Comparison of ENCODE assay signal across 8 cellular contexts in the genomic region with DNA sequence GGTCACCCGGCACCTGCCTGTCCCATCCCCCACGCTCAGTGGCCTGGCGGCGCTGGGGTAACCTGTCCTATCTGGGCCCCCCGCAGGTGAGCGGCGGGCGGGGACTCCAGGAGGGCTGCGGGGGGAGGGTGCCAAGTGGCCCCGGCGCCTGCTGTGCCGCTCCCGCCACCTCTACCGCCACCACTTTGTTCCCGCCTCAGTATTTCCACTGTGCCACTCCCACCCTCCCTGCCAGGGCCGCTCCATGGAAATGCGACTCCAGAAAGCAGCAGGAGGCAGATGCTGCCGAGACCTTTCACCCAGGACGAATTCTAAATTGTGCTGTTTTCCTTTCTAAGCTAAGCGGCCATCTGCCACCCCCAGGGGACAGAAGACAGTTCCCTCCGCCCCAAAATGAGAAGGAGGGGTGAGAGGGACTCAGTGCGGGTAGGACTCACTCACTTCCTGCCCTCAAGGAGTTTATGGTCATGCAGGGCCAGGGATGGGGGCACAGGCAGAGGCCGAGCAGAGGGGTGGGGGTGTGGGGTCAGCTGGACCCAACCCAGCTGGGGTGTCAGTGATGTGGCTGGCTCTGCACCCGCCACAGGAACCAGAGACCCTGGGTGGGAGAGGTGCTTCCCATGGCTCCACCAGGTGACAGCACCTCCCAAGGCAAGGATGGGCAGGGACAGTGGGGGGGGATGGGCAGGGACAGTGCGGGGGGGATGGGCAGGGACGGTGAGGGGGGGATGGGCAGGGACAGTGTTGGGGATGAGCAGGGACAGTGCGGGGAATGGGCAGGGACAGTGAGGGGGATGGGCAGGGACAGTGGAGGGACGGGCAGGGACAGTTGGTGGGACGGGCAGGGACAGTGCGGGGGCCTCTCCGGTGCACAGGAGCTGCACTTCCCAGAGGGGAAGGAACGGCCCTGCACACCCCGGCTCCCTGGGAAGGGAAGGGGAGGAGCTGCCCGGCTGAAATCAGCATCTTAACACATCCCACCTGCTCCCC. TPM values are rescaled to one million over a fixed set of nuclear protein-coding genes. Genes with fewer than 3 reads are reported as not detected.
DNase-seq lines count a peak whose midpoint lies in the region; TF ChIP-seq lines count a peak whose summit lies in the region.

No MANE protein-coding gene starts in this region.

- WGBS in esophagus squamous epithelium, 2 donors, result 44 to 58% methylated on average over 9 to 19 of the region's 34 CpGs
- 41 to 60% (median 41%) methylated on average over 30 to 34 of the region's 34 CpGs for WGBS in stomach, 5 donors

- H3K4me3 Mint-ChIP-seq in activated CD4-positive, alpha-beta T cell treated with anti-CD3 and anti-CD28 coated beads, Interleukin-2, amount 10 ng/mL, durations not matched to agents 24 days and 14 days, result no peak overlapping the region
- H3K4me3 Mint-ChIP-seq in CD8-positive, alpha-beta memory T cell, result no peak overlapping the region

- intact Hi-C loops in activated CD4-positive, alpha-beta T cell treated with anti-CD3 and anti-CD28 coated beads, Interleukin-2, amount 10 ng/mL, durations not matched to agents 24 days and 14 days (cut with micrococcal nuclease), result no loop called here
- intact Hi-C loops in esophagus squamous epithelium (cut with DNase I), result no loop called here
- intact Hi-C loops in stomach (cut with DNase I; ENCODE audit: low total_unique reads), result no loop called here

- peak overlapping the region; percentile 15 for H3K27ac Mint-ChIP-seq in activated CD4-positive, alpha-beta T cell treated with anti-CD3 and anti-CD28 coated beads, Interleukin-2, amount 10 ng/mL, durations not matched to agents 24 days and 14 days
- H3K27ac Mint-ChIP-seq in CD8-positive, alpha-beta memory T cell, result peak overlapping the region in 4 of 8 donors; percentile 10 to 84 (median 62)

- H3K36me3 ChIP-seq in esophagus squamous epithelium, result peaks cover 0 to 19% (median 7%) of the 10 kb centered on the region in 3 donors
- H3K36me3 ChIP-seq in stomach, result peaks cover 2 to 9% (median 8%) of the 10 kb centered on the region in 4 donors
- no peaks in the 10 kb centered on the region for H3K36me3 ChIP-seq in CD8-positive, alpha-beta memory T cell (ENCODE audit: insufficient read depth, low read length)

- DNase-seq in activated CD4-positive, alpha-beta T cell treated with anti-CD3 and anti-CD28 coated beads, Interleukin-2, amount 10 ng/mL, durations not matched to agents 24 days and 14 days, result peak; percentile 64
- no peak for DNase-seq in activated CD4-positive, alpha-beta T cell treated with anti-CD3 and anti-CD28 coated beads, Interleukin-2, amount 50 U/mL, for 48 hours
- DNase-seq in NCI-H524 treated with DMSO at 0.1 percent for 48 hours (lab: John Stamatoyannopoulos, UW) (peak; percentile 92), esophagus squamous epithelium (lab: John Stamatoyannopoulos, UW) (no peak), stomach (peak; percentile 48), foreskin melanocyte (no peak), AML-193 (lab: John Stamatoyannopoulos, UW) (no peak)
- DNase-seq in CD8-positive, alpha-beta memory T cell, result no peak

- no peaks in the 10 kb centered on the region for H3K27me3 Mint-ChIP-seq in activated CD4-positive, alpha-beta T cell treated with anti-CD3 and anti-CD28 coated beads, Interleukin-2, amount 10 ng/mL, durations not matched to agents 24 days and 14 days
- H3K27me3 Mint-ChIP-seq in CD8-positive, alpha-beta memory T cell, result no peaks in the 10 kb centered on the region

- peaks cover 12% of the 10 kb centered on the region for H3K4me1 Mint-ChIP-seq in activated CD4-positive, alpha-beta T cell treated with anti-CD3 and anti-CD28 coated beads, Interleukin-2, amount 10 ng/mL, durations not matched to agents 24 days and 14 days
- peaks cover 14 to 26% (median 15%) of the 10 kb centered on the region in 3 donors for H3K4me1 Mint-ChIP-seq in CD8-positive, alpha-beta memory T cell

- H3K9me3 ChIP-seq in esophagus squamous epithelium (no peaks in the 10 kb centered on the region), stomach (no peaks in the 10 kb centered on the region)
- H3K9me3 ChIP-seq in CD8-positive, alpha-beta memory T cell (ENCODE audit: low read length), result no peaks in the 10 kb centered on the region

- H3K27ac ChIP-seq in esophagus squamous epithelium (peak overlapping the region in 3 of 4 donors; percentile 44 to 82 (median 69)), stomach (peak overlapping the region; percentile 11 to 82 (median 20))
- H3K27ac ChIP-seq in CD8-positive, alpha-beta memory T cell (ENCODE audit: low read depth, low read length), result no peak overlapping the region

- CTCF ChIA-PET in CD8-positive, alpha-beta memory T cell (lab: Charles Lee), result no interaction called here

- peaks cover 3% of the 10 kb centered on the region for H3K36me3 Mint-ChIP-seq in activated CD4-positive, alpha-beta T cell treated with anti-CD3 and anti-CD28 coated beads, Interleukin-2, amount 10 ng/mL, durations not matched to agents 24 days and 14 days (ENCODE audit: low read depth)
- H3K36me3 Mint-ChIP-seq in CD8-positive, alpha-beta memory T cell, result peaks cover 0 to 7% (median 0%) of the 10 kb centered on the region in 3 donors

- no peak overlapping the region for H3K4me3 ChIP-seq in esophagus squamous epithelium
- H3K4me3 ChIP-seq in stomach, result no peak overlapping the region
- H3K4me3 ChIP-seq in CD8-positive, alpha-beta memory T cell (ENCODE audit: low read length), result no peak overlapping the region

- H3K27me3 ChIP-seq in esophagus squamous epithelium (no peaks in the 10 kb centered on the region), stomach (no peaks in the 10 kb centered on the region)
- H3K27me3 ChIP-seq in CD8-positive, alpha-beta memory T cell (ENCODE audit: insufficient read depth, low read length, poor library complexity, severe bottlenecking), result no peaks in the 10 kb centered on the region

- TF ChIP-seq EP300 in stomach (IDR thresholded peaks at IDR 0.05), result no peak

- TF ChIP-seq CTCF in esophagus squamous epithelium (IDR thresholded peaks at IDR 0.05) (no peak), stomach (IDR thresholded peaks at IDR 0.05) (no peak)

- POLR2A ChIA-PET in CD8-positive, alpha-beta memory T cell (lab: Charles Lee), result no interaction called here

- H3K4me1 ChIP-seq in esophagus squamous epithelium, result peaks cover 48 to 92% (median 75%) of the 10 kb centered on the region in 3 donors
- peaks cover 68 to 96% (median 77%) of the 10 kb centered on the region in 4 donors for H3K4me1 ChIP-seq in stomach
- H3K4me1 ChIP-seq in CD8-positive, alpha-beta memory T cell (ENCODE audit: insufficient read depth, low read length), result peaks cover 47% of the 10 kb centered on the region

- no peaks in the 10 kb centered on the region for H3K9me3 Mint-ChIP-seq in activated CD4-positive, alpha-beta T cell treated with anti-CD3 and anti-CD28 coated beads, Interleukin-2, amount 10 ng/mL, durations not matched to agents 24 days and 14 days
- H3K9me3 Mint-ChIP-seq in CD8-positive, alpha-beta memory T cell, result no peaks in the 10 kb centered on the region

- no peak for TF ChIP-seq POLR2A in esophagus squamous epithelium (IDR thresholded peaks at IDR 0.05)
- TF ChIP-seq POLR2A in stomach (IDR thresholded peaks at IDR 0.05), result no peak

RNA-seq across cellular contexts. Expression of a gene that starts 17.8 kb away (rescaled TPM):
- total RNA-seq in activated CD4-positive, alpha-beta T cell treated with anti-CD3 and anti-CD28 coated beads, Interleukin-2, amount 10 ng/mL, durations not matched to agents 24 days and 14 days, result 108 and 113 TPM in 2 replicates
- total RNA-seq in esophagus squamous epithelium (10 to 100 TPM; 32.0 to 40.8 (median 36.2) TPM), stomach (100 to 1,000 TPM in 1 of 5 donors, 10 to 100 TPM in 4; 18.4 to 338 (median 62.5) TPM)
- 1 to 10 TPM; 1.4 to 7.9 (median 2.3) TPM for polyA plus RNA-seq in stomach
- 10 to 100 TPM; 70.0 to 79.5 TPM for total RNA-seq in CD8-positive, alpha-beta memory T cell
- polyA plus RNA-seq in CD8-positive, alpha-beta memory T cell, result 5.1 TPM

RNA-seq across cellular contexts. Expression of a gene that starts 45.2 kb away (rescaled TPM):
- 79.2 and 81.2 TPM in 2 replicates for total RNA-seq in activated CD4-positive, alpha-beta T cell treated with anti-CD3 and anti-CD28 coated beads, Interleukin-2, amount 10 ng/mL, durations not matched to agents 24 days and 14 days
- 10 to 100 TPM; 31.2 to 49.1 (median 38.6) TPM for total RNA-seq in esophagus squamous epithelium
- 100 to 1,000 TPM in 1 of 5 donors, 10 to 100 TPM in 4; 14.6 to 105 (median 60.3) TPM for total RNA-seq in stomach
- polyA plus RNA-seq in stomach, result 10 to 100 TPM; 29.9 to 44.2 (median 32.2) TPM
- total RNA-seq in CD8-positive, alpha-beta memory T cell, result 10 to 100 TPM; 75.5 to 78.0 TPM
- polyA plus RNA-seq in CD8-positive, alpha-beta memory T cell, result 42.9 TPM

Comparison
In these comparisons a context has a peak if more than half of its experiments do, and no peak if none do; other contexts are left out.
1. DNase-seq: peak in activated CD4-positive, alpha-beta T cell treated with anti-CD3 and anti-CD28 coated beads, Interleukin-2, amount 10 ng/mL, durations not matched to agents 24 days and 14 days (single experiment), NCI-H524 treated with DMSO at 0.1 percent for 48 hours (single experiment) and stomach (single experiment); none in activated CD4-positive, alpha-beta T cell treated with anti-CD3 and anti-CD28 coated beads, Interleukin-2, amount 50 U/mL, for 48 hours (0 of 2), esophagus squamous epithelium (single experiment), CD8-positive, alpha-beta memory T cell (0 of 5), foreskin melanocyte (single experiment) and AML-193 (0 of 2).